9 cellular contexts compared by ENCODE assay signal in genomic region chr14:57533214-57533613, GRCh38. TPM values are rescaled to one million over a fixed set of nuclear protein-coding genes. Genes with fewer than 3 reads are reported as not detected.
DNase-seq lines count a peak whose midpoint lies in the region; ATAC-seq and TF ChIP-seq lines count a peak whose summit lies in the region.
"Had no signal": no experiment of that assay in that cellular context is flagged by ENCODE, and none has a peak within 500 bp of the region (broad histone marks: within the 10 kb centered on the region; RNA-seq: fewer than 3 reads in every experiment).

No MANE protein-coding gene starts in this region.

- no peaks in the 10 kb centered on the region for H3K27me3 ChIP-seq in esophagus squamous epithelium
- H3K27me3 ChIP-seq: SJSA1 had no signal

- no peaks in the 10 kb centered on the region for H3K4me1 Mint-ChIP-seq in natural killer cell treated with Interleukin-12 subunit alpha and Interleukin-12 subunit beta and Interleukin-15 and Interleukin-18, amount 100 ng/mL, for 72 hours (ENCODE audit: low read depth in 2 of 2)

- H3K9me3 ChIP-seq in esophagus squamous epithelium, result no peaks in the 10 kb centered on the region
- H3K9me3 ChIP-seq: SJSA1 had no signal

- TF ChIP-seq CTCF in C4-2B (conservative IDR thresholded peaks at IDR 0.05), result peak; percentile 85
- peak in 5 of 6 experiments; percentile 11 to 63 (median 20) for TF ChIP-seq CTCF in esophagus squamous epithelium (IDR thresholded peaks at IDR 0.05)
- TF ChIP-seq CTCF in omental fat pad (IDR thresholded peaks at IDR 0.05), result no peak

- no peaks in the 10 kb centered on the region for H3K4me1 ChIP-seq in esophagus squamous epithelium
- H3K4me1 ChIP-seq: SJSA1 had no signal

- H3K36me3 Mint-ChIP-seq in natural killer cell treated with Interleukin-12 subunit alpha and Interleukin-12 subunit beta and Interleukin-15 and Interleukin-18, amount 100 ng/mL, for 72 hours, result no peaks in the 10 kb centered on the region

- no peaks in the 10 kb centered on the region for H3K36me3 ChIP-seq in esophagus squamous epithelium
- H3K36me3 ChIP-seq: SJSA1 had no signal

- H3K27me3 Mint-ChIP-seq in natural killer cell treated with Interleukin-12 subunit alpha and Interleukin-12 subunit beta and Interleukin-15 and Interleukin-18, amount 100 ng/mL, for 72 hours, result no peaks in the 10 kb centered on the region

- WGBS in esophagus squamous epithelium, 2 donors, result 60 to 67% methylated on average over 1 of the region's 1 CpG

- H3K9me3 Mint-ChIP-seq in natural killer cell treated with Interleukin-12 subunit alpha and Interleukin-12 subunit beta and Interleukin-15 and Interleukin-18, amount 100 ng/mL, for 72 hours, result peaks cover 15% of the 10 kb centered on the region

- no peak overlapping the region for H3K4me3 Mint-ChIP-seq in natural killer cell treated with Interleukin-12 subunit alpha and Interleukin-12 subunit beta and Interleukin-15 and Interleukin-18, amount 100 ng/mL, for 72 hours

- no peak overlapping the region for H3K4me3 ChIP-seq in esophagus squamous epithelium
- H3K4me3 ChIP-seq: SJSA1 had no signal

- DNase-seq in NCI-H460 (ENCODE audit: extremely low read depth, low read depth) (peak; percentile 23), esophagus squamous epithelium (lab: John Stamatoyannopoulos, UW) (no peak), superior temporal gyrus (ENCODE audit: extremely low spot score) (peak; percentile 18), NCI-H2029 (lab: John Stamatoyannopoulos, UW) (no peak), omental fat pad (ENCODE audit: low spot score) (no peak)
- DNase-seq in natural killer cell treated with Interleukin-12 subunit alpha and Interleukin-12 subunit beta and Interleukin-15 and Interleukin-18, amount 100 ng/mL, for 72 hours (ENCODE audit: low spot score), result no peak

- no peak overlapping the region for H3K27ac Mint-ChIP-seq in natural killer cell treated with Interleukin-12 subunit alpha and Interleukin-12 subunit beta and Interleukin-15 and Interleukin-18, amount 100 ng/mL, for 72 hours

- ATAC-seq in GM18511 (IDR thresholded peaks at IDR 0.05; ENCODE audit: unreplicated experiment) (peak; percentile 76), omental fat pad (ENCODE audit: low FRiP score) (no peak)
- ATAC-seq in natural killer cell treated with Interleukin-12 subunit alpha and Interleukin-12 subunit beta and Interleukin-15 and Interleukin-18, amount 100 ng/mL, for 72 hours, result no peak

- no peak for TF ChIP-seq POLR2A in esophagus squamous epithelium (IDR thresholded peaks at IDR 0.05)

- H3K27ac ChIP-seq in C4-2B (no peak overlapping the region), esophagus squamous epithelium (no peak overlapping the region)
- H3K27ac ChIP-seq: SJSA1 had no signal

- intact Hi-C loops in esophagus squamous epithelium (cut with DNase I), result no loop called here

RNA-seq across cellular contexts. Expression of gene CCDC198, which starts 39.6 kb away (rescaled TPM):
- not detected in 2 replicates for total RNA-seq in NCI-H460 (2014; rRNA removed; shearing (Covaris generic))
- not detected in 2 replicates for polyA plus RNA-seq in NCI-H460 (2014; cell fraction: nucleus; rRNA removed)
- total RNA-seq in esophagus squamous epithelium (not detected), omental fat pad (not detected)
- not detected for total RNA-seq in natural killer cell treated with Interleukin-12 subunit alpha and Interleukin-12 subunit beta and Interleukin-15 and Interleukin-18, amount 100 ng/mL, for 72 hours
- total RNA-seq: SJSA1 had no signal

Comparison
In these comparisons a context has a peak if more than half of its experiments do, and no peak if none do; other contexts are left out.
1. CTCF ChIP-seq: peak in C4-2B (single experiment) and esophagus squamous epithelium (5 of 6); none in omental fat pad (0 of 3).
2. DNase-seq: peak in NCI-H460 (single experiment) and superior temporal gyrus (single experiment); none in esophagus squamous epithelium (single experiment), NCI-H2029 (single experiment), natural killer cell treated with Interleukin-12 subunit alpha and Interleukin-12 subunit beta and Interleukin-15 and Interleukin-18, amount 100 ng/mL, for 72 hours (single experiment) and omental fat pad (single experiment).